In the genomic region with DNA sequence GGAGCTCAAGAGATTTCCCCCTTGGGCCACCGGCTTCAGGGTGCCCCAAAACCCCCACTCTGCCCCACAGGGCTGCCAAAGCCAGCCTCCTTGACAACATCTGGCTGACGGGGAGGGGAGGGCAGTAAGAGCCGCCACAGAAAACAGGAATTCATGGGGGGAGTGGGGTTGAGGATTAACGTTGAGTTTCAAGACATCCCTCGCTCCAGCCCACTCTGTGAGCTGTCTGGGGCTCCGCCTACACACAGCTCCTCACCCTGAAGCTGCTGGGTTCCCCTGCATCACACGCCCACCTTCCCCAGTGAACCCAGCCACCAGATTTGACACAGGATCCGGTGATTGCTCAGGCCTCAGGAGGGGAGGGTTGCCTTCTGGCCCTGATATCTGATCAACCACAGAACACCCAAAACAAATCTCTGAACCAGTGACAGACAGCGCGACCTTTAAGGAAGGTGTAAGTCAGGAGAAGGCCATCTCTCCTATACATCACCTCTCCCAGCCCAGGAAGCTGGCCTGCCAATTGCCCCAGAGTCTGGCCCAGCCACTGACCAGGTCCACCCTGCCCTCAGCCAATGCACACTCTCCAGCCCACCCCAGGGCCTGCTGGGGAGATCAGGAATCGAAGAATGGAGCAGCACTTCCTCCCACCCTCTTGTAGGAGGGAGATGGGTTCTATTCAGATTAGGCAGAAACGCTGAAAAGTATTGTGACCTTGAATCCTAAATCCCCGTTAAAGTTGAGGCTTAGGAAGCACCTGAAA, we compare ENCODE assay signal across 8 cellular contexts.
DNase-seq lines count a peak whose midpoint lies in the region; ATAC-seq and TF ChIP-seq lines count a peak whose summit lies in the region.

No MANE protein-coding gene starts in this region.

- CTCF ChIA-PET in activated CD8-positive, alpha-beta T cell treated with anti-CD3 and anti-CD28 coated beads, Interleukin-2, amount 10 ng/mL, durations not matched to agents 7 days and 5 days (lab: Charles Lee): interaction anchor here (0.9 to 3.0 kb wide), 14 partner anchors 10 to 148 kb away, joined by 3 to 10 read pairs (median 3); no protein-coding TSS in a partner anchor

- peaks cover 51% of the 10 kb centered on the region for H3F3A ChIP-seq in smooth muscle cell (ENCODE audit: low read depth)

- no peak overlapping the region for H3K9ac ChIP-seq in smooth muscle cell (ENCODE audit: low read depth)

- H3K27me3 Mint-ChIP-seq in activated CD8-positive, alpha-beta T cell treated with anti-CD3 and anti-CD28 coated beads, Interleukin-2, amount 10 ng/mL, durations not matched to agents 7 days and 5 days (ENCODE audit: low read depth): no peaks in the 10 kb centered on the region

- H3K36me3 ChIP-seq in smooth muscle cell (ENCODE audit: low read depth) (no peaks in the 10 kb centered on the region), ovary (no peaks in the 10 kb centered on the region)

- no peak overlapping the region for H2AFZ ChIP-seq in smooth muscle cell (ENCODE audit: low read depth)

- H3K27ac Mint-ChIP-seq in activated CD8-positive, alpha-beta T cell treated with anti-CD3 and anti-CD28 coated beads, Interleukin-2, amount 10 ng/mL, durations not matched to agents 7 days and 5 days: peak overlapping the region; percentile 89

- H3K79me2 ChIP-seq in smooth muscle cell (ENCODE audit: low read depth): no peaks in the 10 kb centered on the region

- 29% methylated on average over 13 of the region's 13 CpGs for WGBS in smooth muscle cell (ENCODE audit: low lambda C conversion rate)
- 60 to 74% (median 69%) methylated on average over 11 to 13 of the region's 13 CpGs for WGBS in ovary, 3 donors

- H3K4me1 ChIP-seq in smooth muscle cell (ENCODE audit: low read depth) (peaks cover 9% of the 10 kb centered on the region), ovary (ENCODE audit: insufficient read depth) (peaks cover 21% of the 10 kb centered on the region)

- peaks cover 60% of the 10 kb centered on the region for H3K36me3 Mint-ChIP-seq in activated CD8-positive, alpha-beta T cell treated with anti-CD3 and anti-CD28 coated beads, Interleukin-2, amount 10 ng/mL, durations not matched to agents 7 days and 5 days (ENCODE audit: low read depth)

- H3K27ac ChIP-seq in smooth muscle cell (ENCODE audit: low read depth) (peak overlapping the region; percentile 99), ovary (no peak overlapping the region)

- H3K9me3 ChIP-seq in smooth muscle cell (replicated peaks; ENCODE audit: low read depth) (no peaks in the 10 kb centered on the region), ovary (no peaks in the 10 kb centered on the region)

- H4K20me1 ChIP-seq in smooth muscle cell (ENCODE audit: low read depth): peaks cover 14% of the 10 kb centered on the region

- peak overlapping the region; percentile 44 for H3K4me3 Mint-ChIP-seq in activated CD8-positive, alpha-beta T cell treated with anti-CD3 and anti-CD28 coated beads, Interleukin-2, amount 10 ng/mL, durations not matched to agents 7 days and 5 days

- no peaks in the 10 kb centered on the region for H3K27me3 ChIP-seq in smooth muscle cell (ENCODE audit: low read depth)
- H3K27me3 ChIP-seq in ovary: no peaks in the 10 kb centered on the region

- DNase-seq in activated CD8-positive, alpha-beta T cell treated with anti-CD3 and anti-CD28 coated beads, Interleukin-2, amount 10 ng/mL, durations not matched to agents 7 days and 5 days: peak; percentile 86
- DNase-seq in smooth muscle cell (lab: John Stamatoyannopoulos, UW; ENCODE audit: unreplicated experiment): no peak
- DNase-seq in ureter (ENCODE audit: low spot score): no peak
- DNase-seq in ovary: no peak
- DNase-seq in DMS79 treated with DMSO at 0.1 percent for 48 hours (lab: John Stamatoyannopoulos, UW): no peak
- no peak for DNase-seq in ecto neural progenitor cell (ENCODE audit: low spot score)

- no peak overlapping the region for H3K4me3 ChIP-seq in smooth muscle cell
- H3K4me3 ChIP-seq in ovary: no peak overlapping the region

- no peaks in the 10 kb centered on the region for H3K9me3 Mint-ChIP-seq in activated CD8-positive, alpha-beta T cell treated with anti-CD3 and anti-CD28 coated beads, Interleukin-2, amount 10 ng/mL, durations not matched to agents 7 days and 5 days (ENCODE audit: insufficient read depth)

- TF ChIP-seq POLR2A in ovary (IDR thresholded peaks at IDR 0.05): no peak

- peaks cover 97% of the 10 kb centered on the region for H3K4me1 Mint-ChIP-seq in activated CD8-positive, alpha-beta T cell treated with anti-CD3 and anti-CD28 coated beads, Interleukin-2, amount 10 ng/mL, durations not matched to agents 7 days and 5 days (ENCODE audit: low read depth)

- H3K4me2 ChIP-seq in smooth muscle cell: peak overlapping the region; percentile 17

- POLR2A ChIA-PET in activated CD8-positive, alpha-beta T cell treated with anti-CD3 and anti-CD28 coated beads, Interleukin-2, amount 10 ng/mL, durations not matched to agents 7 days and 5 days (lab: Charles Lee): interaction anchor here (0.7 to 2.0 kb wide), 9 partner anchors 9 to 178 kb away, joined by 3 to 10 read pairs (median 3); no protein-coding TSS in a partner anchor

- TF ChIP-seq CTCF in smooth muscle cell (IDR thresholded peaks at IDR 0.05; ENCODE audit: borderline replicate concordance, insufficient read depth, poor library complexity, severe bottlenecking) (no peak), ovary (IDR thresholded peaks at IDR 0.05) (no peak)

- no peak for TF ChIP-seq EP300 in ovary (IDR thresholded peaks at IDR 0.05)

- ATAC-seq in GM19043 (IDR thresholded peaks at IDR 0.05; ENCODE audit: low read depth, unreplicated experiment) (peak; percentile 55), HG03025 (IDR thresholded peaks at IDR 0.05; ENCODE audit: low FRiP score, unreplicated experiment) (peak; percentile 41)
- ATAC-seq in activated CD8-positive, alpha-beta T cell treated with anti-CD3 and anti-CD28 coated beads, Interleukin-2, amount 10 ng/mL, durations not matched to agents 7 days and 5 days: peak; percentile 88

- intact Hi-C loops in ovary (cut with DNase I): no loop called here
